In the genomic region with DNA sequence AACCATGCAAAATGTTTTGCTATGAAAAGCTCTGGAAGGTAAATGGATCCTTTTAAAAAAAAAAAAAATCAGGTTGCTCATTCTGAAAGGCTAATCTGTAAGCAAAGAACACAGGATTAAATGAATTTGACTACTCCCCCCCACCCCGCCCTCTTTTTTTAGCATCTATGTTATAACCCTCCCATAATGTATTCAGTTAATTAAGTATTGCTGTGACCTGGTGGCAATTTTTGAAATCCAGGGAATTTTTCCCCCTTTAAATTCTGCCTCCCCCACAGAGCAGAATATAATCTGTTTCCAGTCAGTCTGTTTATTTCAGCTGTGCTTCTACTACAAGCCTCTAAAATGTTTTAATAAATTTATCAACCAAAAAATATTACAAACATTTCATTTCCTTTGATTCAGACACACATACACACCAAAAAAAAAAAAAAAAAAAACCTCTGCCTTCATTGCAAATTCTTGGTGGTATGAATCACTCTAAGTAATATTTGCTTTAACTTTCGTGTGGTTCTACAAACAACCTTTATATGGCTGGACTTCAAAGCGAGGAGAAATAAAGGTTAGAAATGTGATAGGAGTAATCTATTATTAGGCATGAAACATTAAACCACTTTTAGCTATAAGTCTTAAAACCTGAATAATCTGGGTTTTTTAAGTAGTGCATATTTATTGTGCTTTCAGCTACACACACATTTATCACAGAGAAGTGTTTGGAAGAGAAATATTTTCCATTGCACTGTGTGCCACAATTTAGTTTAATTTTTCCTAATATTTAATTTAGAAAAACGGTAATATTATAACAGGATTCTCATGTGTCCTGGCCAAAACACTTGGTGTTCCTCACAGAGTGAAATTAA, we compare ENCODE assay signal across 9 cellular contexts.
DNase-seq lines count a peak whose midpoint lies in the region; ATAC-seq lines count a peak whose summit lies in the region.
"Had no signal": no experiment of that assay in that cellular context is flagged by ENCODE, and none has a peak within 500 bp of the region (broad histone marks: within the 10 kb centered on the region; RNA-seq: fewer than 3 reads in every experiment).

No MANE protein-coding gene starts in this region.

- DNase-seq in DMS 273 (lab: John Stamatoyannopoulos, UW; ENCODE audit: unreplicated experiment) = peak; percentile 15
- DNase-seq in DMS 273 treated with DMSO at 0.1 percent for 48 hours (lab: John Stamatoyannopoulos, UW) = no peak
- peak; percentile 93 for DNase-seq in SW480 (ENCODE audit: low spot score)
- peak; percentile 26 for DNase-seq in hepatic stellate cell (ENCODE audit: low spot score)
- no peak for DNase-seq in stimulated activated naive CD8-positive, alpha-beta T cell treated with anti-CD3 and anti-CD28 coated beads, Interleukin-15, Interleukin-2, amounts not matched to agents 100 U/mL and 50 U/mL, for 24 hours
- DNase-seq in hypothalamus (lab: John Stamatoyannopoulos, UW) = no peak
- no peak for DNase-seq in middle frontal gyrus (ENCODE audit: extremely low spot score, low spot score)
- DNase-seq: stimulated activated CD4-positive, alpha-beta T cell treated with anti-CD3 and anti-CD28 coated beads, Interleukin-4, amount 100 ng/mL, for 4 hours had no signal

- H3K4me1 ChIP-seq in subcutaneous abdominal adipose tissue (ENCODE audit: control insufficient read depth in 5 of 5, insufficient read depth in 5 of 5, low read length in 5 of 5) = peaks cover 2 to 26% (median 14%) of the 10 kb centered on the region in 5 donors

- H3K9ac ChIP-seq in subcutaneous abdominal adipose tissue (ENCODE audit: low read length in 5 of 5) = peak overlapping the region in 2 of 5 donors; percentile 25 to 35

- H3K27me3 ChIP-seq in subcutaneous abdominal adipose tissue (ENCODE audit: control insufficient read depth in 5 of 5, insufficient read depth in 4 of 5, low read length in 5 of 5) = no peaks in the 10 kb centered on the region

- ATAC-seq in stimulated activated naive CD8-positive, alpha-beta T cell treated with anti-CD3 and anti-CD28 coated beads, Interleukin-15, Interleukin-2, amounts not matched to agents 100 U/mL and 50 U/mL, for 24 hours = no peak

- no peak overlapping the region for H3K4me3 ChIP-seq in subcutaneous abdominal adipose tissue (ENCODE audit: low read depth in 1 of 5, low read length in 5 of 5)

- no peaks in the 10 kb centered on the region for H3K36me3 ChIP-seq in subcutaneous abdominal adipose tissue (ENCODE audit: control insufficient read depth in 5 of 5, insufficient read depth in 5 of 5, low read length in 5 of 5)

- no peaks in the 10 kb centered on the region for H3K9me3 ChIP-seq in subcutaneous abdominal adipose tissue (ENCODE audit: control insufficient read depth in 5 of 5, low read length in 5 of 5)

- H3K27ac ChIP-seq in subcutaneous abdominal adipose tissue (ENCODE audit: low read depth, low read length) = peak overlapping the region; percentile 48

Comparison
In these comparisons a context has a peak if more than half of its experiments do, and no peak if none do; other contexts are left out.
1. DNase-seq: peak in DMS 273 (single experiment), SW480 (single experiment) and hepatic stellate cell (single experiment); none in DMS 273 treated with DMSO at 0.1 percent for 48 hours (single experiment), stimulated activated naive CD8-positive, alpha-beta T cell treated with anti-CD3 and anti-CD28 coated beads, Interleukin-15, Interleukin-2, amounts not matched to agents 100 U/mL and 50 U/mL, for 24 hours (single experiment), hypothalamus (0 of 51) and middle frontal gyrus (single experiment).